ENCODE assay signal across 23 cellular contexts in genomic region chr4:1964971-1965370, GRCh38.
"Had no signal": no experiment of that assay in that cellular context is flagged by ENCODE, and none has a peak within 500 bp of the region (broad histone marks: within the 10 kb centered on the region; RNA-seq: fewer than 3 reads in every experiment).

No MANE protein-coding gene starts in this region.

- ATAC-seq: Panc1 had no signal

- H3K27ac Mint-ChIP-seq: activated CD4-positive, alpha-beta memory T cell treated with anti-CD3 and anti-CD28 coated beads, Interleukin-2, amount 10 ng/mL, durations not matched to agents 7 days and 5 days; dendritic cell treated with granulocyte-macrophage colony-stimulating factor and Interleukin-4, amounts not matched to agents 40 ng/mL and 50 ng/mL, for 4 days had no signal

- DNase-seq: activated CD4-positive, alpha-beta memory T cell treated with anti-CD3 and anti-CD28 coated beads, Interleukin-2, amount 10 ng/mL, durations not matched to agents 7 days and 5 days; activated CD4-positive, alpha-beta T cell treated with anti-CD3 and anti-CD28 coated beads, Interleukin-2, amount 50 U/mL, for 1 hour; activated CD4-positive, CD25-positive, alpha-beta regulatory T cell; activated effector memory CD4-positive, alpha-beta T cell treated with anti-CD3 and anti-CD28 coated beads, Interleukin-2, amount 50 U/mL, for 16 hours; activated naive CD4-positive, alpha-beta T cell; activated naive CD4-positive, alpha-beta T cell treated with anti-CD3 and anti-CD28 coated beads, Interleukin-2, amount 50 U/mL, for 16 hours; anterior cingulate cortex; brain microvascular endothelial cell; central memory CD4-positive, alpha-beta T cell; colonic mucosa; MM.1S; MV-4-11; NCI-H1092; NCI-H1436 treated with DMSO at 0.1 percent for 48 hours; NCI-H1694 treated with DMSO at 0.1 percent for 48 hours; NCI-H2029; NCI-H345; NCI-H524 treated with DMSO at 0.1 percent for 48 hours; SHP77; SJCRH30; T-helper 9 cell had no signal

- H3K4me3 Mint-ChIP-seq: activated CD4-positive, alpha-beta memory T cell treated with anti-CD3 and anti-CD28 coated beads, Interleukin-2, amount 10 ng/mL, durations not matched to agents 7 days and 5 days; dendritic cell treated with granulocyte-macrophage colony-stimulating factor and Interleukin-4, amounts not matched to agents 40 ng/mL and 50 ng/mL, for 4 days had no signal

- H3K9me3 Mint-ChIP-seq: activated CD4-positive, alpha-beta memory T cell treated with anti-CD3 and anti-CD28 coated beads, Interleukin-2, amount 10 ng/mL, durations not matched to agents 7 days and 5 days; dendritic cell treated with granulocyte-macrophage colony-stimulating factor and Interleukin-4, amounts not matched to agents 40 ng/mL and 50 ng/mL, for 4 days had no signal

- H3K27me3 Mint-ChIP-seq: activated CD4-positive, alpha-beta memory T cell treated with anti-CD3 and anti-CD28 coated beads, Interleukin-2, amount 10 ng/mL, durations not matched to agents 7 days and 5 days; dendritic cell treated with granulocyte-macrophage colony-stimulating factor and Interleukin-4, amounts not matched to agents 40 ng/mL and 50 ng/mL, for 4 days had no signal
